ENCODE assay signal across 8 cellular contexts in genomic region chr15:62164500-62165028, GRCh38. TPM values are rescaled to one million over a fixed set of nuclear protein-coding genes. Genes with fewer than 3 reads are reported as not detected.
DNase-seq lines count a peak whose midpoint lies in the region; ATAC-seq lines count a peak whose summit lies in the region.

No MANE protein-coding gene starts in this region.

- DNase-seq in DMS79 treated with DMSO at 0.1 percent for 48 hours (lab: John Stamatoyannopoulos, UW) (peak; percentile 3), DMS79 (lab: John Stamatoyannopoulos, UW) (no peak), OCI-M1 (lab: John Stamatoyannopoulos, UW) (no peak), foreskin melanocyte (no peak), cerebellum (ENCODE audit: low spot score) (no peak)
- no peak for DNase-seq in stimulated activated naive B cell treated with anti-CD40 and anti-IgM and Interleukin-4, amounts not matched to agents 10 μg/mL and 1 μg/mL and 100 μg/mL, for 72 hours

- no peaks in the 10 kb centered on the region for H3K36me3 ChIP-seq in iPS-18a (ENCODE audit: control insufficient read depth, low read depth, low read length)

- H3K27ac Mint-ChIP-seq in activated naive CD8-positive, alpha-beta T cell: no peak overlapping the region
- no peak overlapping the region for H3K27ac Mint-ChIP-seq in stimulated activated naive B cell treated with anti-CD40 and anti-IgM and Interleukin-4, amounts not matched to agents 10 μg/mL and 1 μg/mL and 100 μg/mL, for 72 hours

- H3K27me3 Mint-ChIP-seq in activated naive CD8-positive, alpha-beta T cell: peaks cover 45% of the 10 kb centered on the region
- H3K27me3 Mint-ChIP-seq in stimulated activated naive B cell treated with anti-CD40 and anti-IgM and Interleukin-4, amounts not matched to agents 10 μg/mL and 1 μg/mL and 100 μg/mL, for 72 hours: peaks cover 49 to 50% of the 10 kb centered on the region in 2 donors

- H3K4me1 Mint-ChIP-seq in activated naive CD8-positive, alpha-beta T cell (ENCODE audit: low read depth): peaks cover 20% of the 10 kb centered on the region
- H3K4me1 Mint-ChIP-seq in stimulated activated naive B cell treated with anti-CD40 and anti-IgM and Interleukin-4, amounts not matched to agents 10 μg/mL and 1 μg/mL and 100 μg/mL, for 72 hours: peaks cover 12 to 18% of the 10 kb centered on the region in 2 donors

- H3K27me3 ChIP-seq in iPS-18a (ENCODE audit: control insufficient read depth, insufficient read depth, low read length): peaks cover 62% of the 10 kb centered on the region

- H3K4me3 ChIP-seq in iPS-18a (ENCODE audit: low read length): peak overlapping the region; percentile 53

- no peaks in the 10 kb centered on the region for H3K9me3 ChIP-seq in iPS-18a (ENCODE audit: control insufficient read depth, low read depth, low read length)

- no peaks in the 10 kb centered on the region for H3K36me3 Mint-ChIP-seq in activated naive CD8-positive, alpha-beta T cell
- H3K36me3 Mint-ChIP-seq in stimulated activated naive B cell treated with anti-CD40 and anti-IgM and Interleukin-4, amounts not matched to agents 10 μg/mL and 1 μg/mL and 100 μg/mL, for 72 hours: no peaks in the 10 kb centered on the region

- H3K4me1 ChIP-seq in iPS-18a (ENCODE audit: control insufficient read depth, low read depth, low read length): no peaks in the 10 kb centered on the region

- H3K4me3 Mint-ChIP-seq in activated naive CD8-positive, alpha-beta T cell: peak overlapping the region; percentile 77
- H3K4me3 Mint-ChIP-seq in stimulated activated naive B cell treated with anti-CD40 and anti-IgM and Interleukin-4, amounts not matched to agents 10 μg/mL and 1 μg/mL and 100 μg/mL, for 72 hours: peak overlapping the region in 1 of 2 donors; percentile 48

- no peak overlapping the region for H3K27ac ChIP-seq in iPS-18a (ENCODE audit: low read length)

- peak; percentile 25 to 31 for ATAC-seq in stimulated activated naive B cell treated with anti-CD40 and anti-IgM and Interleukin-4, amounts not matched to agents 10 μg/mL and 1 μg/mL and 100 μg/mL, for 72 hours (replicated peaks)

- no peaks in the 10 kb centered on the region for H3K9me3 Mint-ChIP-seq in activated naive CD8-positive, alpha-beta T cell (ENCODE audit: low read depth)
- H3K9me3 Mint-ChIP-seq in stimulated activated naive B cell treated with anti-CD40 and anti-IgM and Interleukin-4, amounts not matched to agents 10 μg/mL and 1 μg/mL and 100 μg/mL, for 72 hours: no peaks in the 10 kb centered on the region

- no peak overlapping the region for H3K9ac ChIP-seq in iPS-18a (ENCODE audit: low read length)

RNA-seq across cellular contexts. Expression of gene C2CD4B, which starts 0.5 kb away (rescaled TPM):
- total RNA-seq in cerebellum: 2.0 TPM
